Comparison of ENCODE assay signal across 8 cellular contexts in the genomic region with DNA sequence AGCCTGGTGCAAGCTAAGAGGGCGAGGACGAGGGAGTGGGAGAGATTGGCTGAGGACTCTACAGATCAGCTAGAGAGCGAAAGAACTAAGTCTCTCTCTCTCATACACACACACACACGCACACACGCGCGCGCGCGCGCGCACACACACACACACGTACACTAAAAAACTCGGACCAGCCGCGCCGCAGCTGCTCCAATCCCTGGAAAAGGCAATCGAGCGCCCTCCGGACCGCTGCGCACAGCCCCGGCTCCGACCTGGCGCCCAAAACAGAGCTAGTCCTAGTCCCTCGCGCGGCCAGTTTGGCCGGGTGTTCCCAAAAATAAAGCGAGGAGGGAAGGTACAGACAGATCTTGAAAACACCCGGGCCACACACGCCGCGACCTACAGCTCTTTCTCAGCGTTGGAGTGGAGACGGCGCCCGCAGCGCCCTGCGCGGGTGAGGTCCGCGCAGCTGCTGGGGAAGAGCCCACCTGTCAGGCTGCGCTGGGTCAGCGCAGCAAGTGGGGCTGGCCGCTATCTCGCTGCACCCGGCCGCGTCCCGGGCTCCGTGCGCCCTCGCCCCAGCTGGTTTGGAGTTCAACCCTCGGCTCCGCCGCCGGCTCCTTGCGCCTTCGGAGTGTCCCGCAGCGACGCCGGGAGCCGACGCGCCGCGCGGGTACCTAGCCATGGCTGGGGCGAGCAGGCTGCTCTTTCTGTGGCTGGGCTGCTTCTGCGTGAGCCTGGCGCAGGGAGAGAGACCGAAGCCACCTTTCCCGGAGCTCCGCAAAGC. TPM values are rescaled to one million over a fixed set of nuclear protein-coding genes. Genes with fewer than 3 reads are reported as not detected.
DNase-seq lines count a peak whose midpoint lies in the region; TF ChIP-seq lines count a peak whose summit lies in the region.

A gene with protein sequence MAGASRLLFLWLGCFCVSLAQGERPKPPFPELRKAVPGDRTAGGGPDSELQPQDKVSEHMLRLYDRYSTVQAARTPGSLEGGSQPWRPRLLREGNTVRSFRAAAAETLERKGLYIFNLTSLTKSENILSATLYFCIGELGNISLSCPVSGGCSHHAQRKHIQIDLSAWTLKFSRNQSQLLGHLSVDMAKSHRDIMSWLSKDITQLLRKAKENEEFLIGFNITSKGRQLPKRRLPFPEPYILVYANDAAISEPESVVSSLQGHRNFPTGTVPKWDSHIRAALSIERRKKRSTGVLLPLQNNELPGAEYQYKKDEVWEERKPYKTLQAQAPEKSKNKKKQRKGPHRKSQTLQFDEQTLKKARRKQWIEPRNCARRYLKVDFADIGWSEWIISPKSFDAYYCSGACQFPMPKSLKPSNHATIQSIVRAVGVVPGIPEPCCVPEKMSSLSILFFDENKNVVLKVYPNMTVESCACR (plus strand): TSS at position 92 of the 772 bp plus-strand sequence. CDS start 577 bp downstream, at position 669.

- no peak within 1 kb of the TSS for H2BK120ac ChIP-seq in H9 (ENCODE audit: low read depth, low read length, poor library complexity, severe bottlenecking)

- H3K4me1 Mint-ChIP-seq in H9: peaks cover 28 to 32% of the 10 kb centered on the region in 2 experiments

- no peaks in the 10 kb centered on the region for H3K79me1 ChIP-seq in H9 (ENCODE audit: insufficient read depth, low read depth, low read length, poor library complexity, severe bottlenecking)

- no peak within 1 kb of the TSS for H3K14ac ChIP-seq in H9 (ENCODE audit: insufficient read depth, low read length)

- H3K23ac ChIP-seq in H9 (ENCODE audit: insufficient read length, low read depth, low read length): no peak within 1 kb of the TSS

- no peak within 1 kb of the TSS for H2AFZ ChIP-seq in H9 (ENCODE audit: low read length)

- H4K91ac ChIP-seq in H9 (ENCODE audit: insufficient read length, low read depth, low read length): no peak within 1 kb of the TSS

- no peak within 1 kb of the TSS for H3T11ph ChIP-seq in H9 (ENCODE audit: low read length)

- TF ChIP-seq CTCF in AG04450 (IDR thresholded peaks at IDR 0.05; ENCODE audit: low read depth, low read length): no peak
- no peak for TF ChIP-seq CTCF in H9 (conservative IDR thresholded peaks at IDR 0.05)
- TF ChIP-seq CTCF in WERI-Rb-1 (IDR thresholded peaks at IDR 0.05; ENCODE audit: low read depth, low read length): no peak

- H3K79me2 ChIP-seq in H9 (ENCODE audit: insufficient read depth, low read length): no peaks in the 10 kb centered on the region

- H4K20me1 ChIP-seq in H9 (ENCODE audit: control insufficient read depth, insufficient read depth, insufficient read length): no peaks in the 10 kb centered on the region

- H3K36me3 Mint-ChIP-seq in H9 (ENCODE audit: insufficient read depth in 1 of 3, low read depth in 3 of 3): no peaks in the 10 kb centered on the region; a peak in 1 of 7 replicates

- no peak within 1 kb of the TSS for H2AK5ac ChIP-seq in H9 (ENCODE audit: insufficient read length, low read length)

- no CpG with 5 or more reads among the region's 76 CpGs for WGBS in H9 (ENCODE audit: extremely low coverage, insufficient read length, low lambda C conversion rate)

- no peak within 1 kb of the TSS for H2BK12ac ChIP-seq in H9 (ENCODE audit: insufficient read length, low read depth, low read length)

- no peaks in the 10 kb centered on the region; a peak in 1 of 5 replicates for H3K9me3 Mint-ChIP-seq in H9

- no peak within 1 kb of the TSS for H2BK20ac ChIP-seq in H9 (ENCODE audit: low read depth, low read length, poor library complexity, severe bottlenecking)

- peaks cover 2% of the 10 kb centered on the region; the same call in 1 of the 2 replicates for H3K4me1 ChIP-seq in H9 (ENCODE audit: insufficient read depth, low read length)

- CTCF ChIA-PET in AG04450 (lab: Charles Lee): interaction anchor here (0.5 to 5.5 kb wide), 5 partner anchors 9 to 669 kb away, joined by 3 to 33 read pairs (median 3); no protein-coding TSS in a partner anchor

- intact Hi-C loops in posterior cingulate gyrus (cut with DNase I): no loop called here

- H3K9me3 ChIP-seq in AG04450 (ENCODE audit: control insufficient read depth, insufficient read depth, low read length) (no peaks in the 10 kb centered on the region; the same call in 1 of the 2 replicates), H9 (ENCODE audit: control insufficient read depth, low read depth, low read length) (no peaks in the 10 kb centered on the region), WERI-Rb-1 (ENCODE audit: severe bottlenecking) (no peaks in the 10 kb centered on the region)

- no peak within 1 kb of the TSS for H4K5ac ChIP-seq in H9 (ENCODE audit: insufficient read length, low read depth, low read length)

- H3K23me2 ChIP-seq in H9 (ENCODE audit: insufficient read length, low read depth, low read length, poor library complexity, severe bottlenecking): peaks cover 22% of the 10 kb centered on the region

- H3K4me3 ChIP-seq in AG04450 (ENCODE audit: low read depth, low read length) (peak within 1 kb of the TSS; percentile 42), WERI-Rb-1 (ENCODE audit: low read depth, low read length) (peak within 1 kb of the TSS; percentile 57)

- H3K56ac ChIP-seq in H9 (ENCODE audit: insufficient read length, low read depth, low read length): no peak within 1 kb of the TSS

- no peak within 1 kb of the TSS for H3K27ac Mint-ChIP-seq in H9

- POLR2A ChIA-PET in AG04450 (lab: Yijun Ruan, JAX): no interaction called here

- H2BK5ac ChIP-seq in H9 (ENCODE audit: insufficient read length, low read length): no peak within 1 kb of the TSS

- H3K4ac ChIP-seq in H9 (ENCODE audit: low read depth, low read length): no peak within 1 kb of the TSS

- H3K9ac ChIP-seq in H9 (ENCODE audit: extremely low read depth, insufficient read length, low read length): no peak within 1 kb of the TSS

- peaks cover 54% of the 10 kb centered on the region for H3K27me3 ChIP-seq in AG04450 (ENCODE audit: control insufficient read depth, insufficient read depth, low read length)
- peaks cover 21% of the 10 kb centered on the region; the same call in 1 of the 2 replicates for H3K27me3 ChIP-seq in H9 (ENCODE audit: insufficient read depth, low read length)
- H3K27me3 ChIP-seq in WERI-Rb-1 (ENCODE audit: insufficient read depth, low read depth, severe bottlenecking): peaks cover 42% of the 10 kb centered on the region

- DNase-seq in AG04450 (ENCODE audit: low read depth, low spot score) (no peak), H9 (peak; percentile 38), WERI-Rb-1 (peak; percentile 54), glomerular visceral epithelial cell (ENCODE audit: extremely low spot score) (peak; percentile 35), posterior cingulate gyrus (peak in 6 of 10 donors; percentile 8 to 86 (median 42)), epidermal melanocyte (ENCODE audit: insufficient read length, low spot score) (no peak), NK-92 (lab: John Stamatoyannopoulos, UW; ENCODE audit: unreplicated experiment) (no peak), hippocampal formation (lab: John Stamatoyannopoulos, UW) (no peak)

- peak within 1 kb of the TSS; percentile 77 to 94 for H3K4me3 Mint-ChIP-seq in H9

- H3K27ac ChIP-seq in AG04450 (ENCODE audit: low read depth, low read length) (no peak within 1 kb of the TSS), H9 (ENCODE audit: insufficient read length, low read depth, low read length) (no peak within 1 kb of the TSS), WERI-Rb-1 (no peak within 1 kb of the TSS)

- H2BK15ac ChIP-seq in H9 (ENCODE audit: low read depth, low read length): no peak within 1 kb of the TSS

- H3K27me3 Mint-ChIP-seq in H9 (ENCODE audit: low read depth): peaks cover 93% of the 10 kb centered on the region

- no peak within 1 kb of the TSS for H4K8ac ChIP-seq in H9 (replicated peaks; ENCODE audit: insufficient read length, low read depth, low read length)

- no peak within 1 kb of the TSS for H3K18ac ChIP-seq in H9 (ENCODE audit: insufficient read length, low read depth, low read length)

- no peaks in the 10 kb centered on the region for H3K36me3 ChIP-seq in WERI-Rb-1

- H3K4me2 ChIP-seq in H9 (ENCODE audit: insufficient read depth, insufficient read length, low read length): peak within 1 kb of the TSS; percentile 88

RNA-seq across cellular contexts. Expression of the gene that starts here (rescaled TPM):
- 0.11 and 0.15 TPM in 2 replicates for polyA plus RNA-seq in AG04450 (2011; rRNA removed)
- 0.09 and 0.13 TPM in 2 replicates for polyA minus RNA-seq in AG04450 (2011; rRNA and poly(A)+ RNA removed)
- total RNA-seq in H9 (2021): not detected in 2 replicates

Comparison
In these comparisons a context has a peak if more than half of its experiments do, and no peak if none do; other contexts are left out.
1. Peak in DNase-seq and H3K4me2 ChIP-seq in H9; RNA of the gene not detected or under 1 TPM.
2. DNase-seq: peak in WERI-Rb-1 (single experiment), glomerular visceral epithelial cell (single experiment) and posterior cingulate gyrus (6 of 10); none in AG04450 (single experiment), epidermal melanocyte (single experiment), NK-92 (single experiment) and hippocampal formation (0 of 2).